1 cellular context compared by ENCODE assay signal in genomic region chr4:181688416-181688815, GRCh38.
TF ChIP-seq lines count a peak whose summit lies in the region.

No MANE protein-coding gene starts in this region.

TF ChIP-seq in IMR-90, 13 proteins besides CTCF, POLR2A, EP300 and RAD21 (continued from another document):
- no peak for TF ChIP-seq USF2 (IDR thresholded peaks at IDR 0.05; ENCODE audit: low read depth, low read length)
